In the genomic region with DNA sequence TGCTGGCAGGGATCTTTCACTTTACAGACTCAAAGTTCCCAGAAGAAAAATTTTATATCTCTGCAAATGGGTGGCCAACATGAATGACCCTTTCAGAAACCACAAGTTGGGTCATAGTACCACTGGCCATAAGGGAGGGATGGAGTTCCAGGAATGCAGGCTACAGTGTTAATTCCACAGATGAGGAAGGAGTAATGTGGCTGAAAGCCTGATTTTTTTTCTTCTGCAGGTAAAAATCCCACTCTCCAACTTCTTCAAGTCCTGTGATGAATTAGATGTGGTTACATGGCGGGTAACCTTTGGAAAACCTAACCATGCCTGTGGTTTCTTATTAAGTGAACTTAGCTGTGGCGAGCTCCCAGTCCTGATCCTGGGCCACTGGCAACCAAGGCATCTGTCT, we compare ENCODE assay signal across 29 cellular contexts.
"Had no signal": no experiment of that assay in that cellular context is flagged by ENCODE, and none has a peak within 500 bp of the region (broad histone marks: within the 10 kb centered on the region; RNA-seq: fewer than 3 reads in every experiment).

No MANE protein-coding gene starts in this region.

- H3K27me3 Mint-ChIP-seq: activated CD4-positive, alpha-beta T cell treated with anti-CD3 and anti-CD28 coated beads, Interleukin-2, amount 10 ng/mL, durations not matched to agents 7 days and 5 days; activated CD8-positive, alpha-beta memory T cell treated with anti-CD3 and anti-CD28 coated beads, Interleukin-2, amount 10 ng/mL, durations not matched to agents 7 days and 5 days; activated CD8-positive, alpha-beta T cell treated with anti-CD3 and anti-CD28 coated beads for 36 hours; activated naive CD8-positive, alpha-beta T cell treated with anti-CD3 and anti-CD28 coated beads, Interleukin-2, amount 50 U/mL, for 24 hours; effector memory CD8-positive, alpha-beta T cell; naive B cell; stimulated activated memory B cell treated with anti-CD40 and anti-IgM and Interleukin-4, amounts not matched to agents 10 μg/mL and 1 μg/mL and 100 μg/mL, for 72 hours had no signal

- H3K79me2 ChIP-seq: parathyroid adenoma had no signal

- H3K4me2 ChIP-seq: smooth muscle cell had no signal

- H3K9me3 Mint-ChIP-seq: activated CD8-positive, alpha-beta T cell treated with anti-CD3 and anti-CD28 coated beads for 36 hours; activated naive CD4-positive, alpha-beta T cell treated with anti-CD3 and anti-CD28 coated beads, Interleukin-2, amount 10 ng/mL, durations not matched to agents 7 days and 5 days; activated naive CD8-positive, alpha-beta T cell treated with anti-CD3 and anti-CD28 coated beads, Interleukin-2, amount 50 U/mL, for 24 hours; central memory CD8-positive, alpha-beta T cell; effector memory CD8-positive, alpha-beta T cell; naive B cell had no signal

- H3K36me3 ChIP-seq: breast epithelium, colonic mucosa, lower lobe of right lung, stomach, suprapubic skin, tibial nerve had no signal

- H3K9ac ChIP-seq: parathyroid adenoma had no signal

- H3K4me3 Mint-ChIP-seq: activated CD4-positive, alpha-beta T cell treated with anti-CD3 and anti-CD28 coated beads, Interleukin-2, amount 10 ng/mL, durations not matched to agents 7 days and 5 days; activated CD8-positive, alpha-beta memory T cell treated with anti-CD3 and anti-CD28 coated beads, Interleukin-2, amount 10 ng/mL, durations not matched to agents 7 days and 5 days; activated CD8-positive, alpha-beta T cell treated with anti-CD3 and anti-CD28 coated beads for 36 hours; activated naive CD4-positive, alpha-beta T cell treated with anti-CD3 and anti-CD28 coated beads, Interleukin-2, amount 10 ng/mL, durations not matched to agents 7 days and 5 days; activated naive CD8-positive, alpha-beta T cell treated with anti-CD3 and anti-CD28 coated beads, Interleukin-2, amount 50 U/mL, for 24 hours; central memory CD8-positive, alpha-beta T cell; effector memory CD8-positive, alpha-beta T cell; stimulated activated memory B cell treated with anti-CD40 and anti-IgM and Interleukin-4, amounts not matched to agents 10 μg/mL and 1 μg/mL and 100 μg/mL, for 72 hours had no signal

- FAIRE-seq: endothelial cell of umbilical vein, kidney, urothelium cell line had no signal

- H3K36me3 Mint-ChIP-seq: activated CD8-positive, alpha-beta memory T cell treated with anti-CD3 and anti-CD28 coated beads, Interleukin-2, amount 10 ng/mL, durations not matched to agents 7 days and 5 days; naive B cell; stimulated activated memory B cell treated with anti-CD40 and anti-IgM and Interleukin-4, amounts not matched to agents 10 μg/mL and 1 μg/mL and 100 μg/mL, for 72 hours had no signal

- H2AFZ ChIP-seq: parathyroid adenoma had no signal

- H3K4me3 ChIP-seq: breast epithelium, colonic mucosa, dorsolateral prefrontal cortex, lower lobe of right lung, right lobe of liver, smooth muscle cell, stomach, suprapubic skin, tibial nerve had no signal

- H3K27me3 ChIP-seq: breast epithelium, colonic mucosa, dorsolateral prefrontal cortex, right lobe of liver, stomach, suprapubic skin, tibial nerve had no signal

- H3K27ac Mint-ChIP-seq: activated CD4-positive, alpha-beta T cell treated with anti-CD3 and anti-CD28 coated beads, Interleukin-2, amount 10 ng/mL, durations not matched to agents 7 days and 5 days; activated CD8-positive, alpha-beta memory T cell treated with anti-CD3 and anti-CD28 coated beads, Interleukin-2, amount 10 ng/mL, durations not matched to agents 7 days and 5 days; activated CD8-positive, alpha-beta T cell treated with anti-CD3 and anti-CD28 coated beads for 36 hours; activated naive CD4-positive, alpha-beta T cell treated with anti-CD3 and anti-CD28 coated beads, Interleukin-2, amount 10 ng/mL, durations not matched to agents 7 days and 5 days; activated naive CD8-positive, alpha-beta T cell treated with anti-CD3 and anti-CD28 coated beads, Interleukin-2, amount 50 U/mL, for 24 hours; stimulated activated memory B cell treated with anti-CD40 and anti-IgM and Interleukin-4, amounts not matched to agents 10 μg/mL and 1 μg/mL and 100 μg/mL, for 72 hours had no signal

- H3K4me1 ChIP-seq: breast epithelium, colonic mucosa, lower lobe of right lung, parathyroid adenoma, right lobe of liver had no signal

- DNase-seq: activated CD4-positive, alpha-beta T cell treated with anti-CD3 and anti-CD28 coated beads, Interleukin-2, amount 10 ng/mL, durations not matched to agents 7 days and 5 days; activated CD8-positive, alpha-beta memory T cell treated with anti-CD3 and anti-CD28 coated beads, Interleukin-2, amount 10 ng/mL, durations not matched to agents 7 days and 5 days; activated CD8-positive, alpha-beta T cell treated with anti-CD3 and anti-CD28 coated beads for 36 hours; activated effector memory CD4-positive, alpha-beta T cell treated with anti-CD3 and anti-CD28 coated beads, Interleukin-2, amount 50 U/mL, for 16 hours; activated naive CD4-positive, alpha-beta T cell treated with anti-CD3 and anti-CD28 coated beads, Interleukin-2, amount 10 ng/mL, durations not matched to agents 7 days and 5 days; activated naive CD8-positive, alpha-beta T cell treated with anti-CD3 and anti-CD28 coated beads, Interleukin-2, amount 50 U/mL, for 24 hours; activated T-cell treated with anti-CD3 and anti-CD28 coated beads for 4 hours; anterior cingulate cortex; colonic mucosa; dorsolateral prefrontal cortex; effector memory CD8-positive, alpha-beta T cell; kidney; lower lobe of right lung; naive B cell; nucleus accumbens; right lobe of liver; stimulated activated CD4-positive, alpha-beta T cell treated with anti-CD3 and anti-CD28 coated beads, Interleukin-15, amount 100 ng/mL, for 24 hours; stomach; T-helper 1 cell; T-helper 9 cell had no signal

- H3K9me3 ChIP-seq: breast epithelium, colonic mucosa, lower lobe of right lung, right lobe of liver, stomach, suprapubic skin, tibial nerve had no signal

- H3K27ac ChIP-seq: breast epithelium, colonic mucosa, lower lobe of right lung, parathyroid adenoma, right lobe of liver, stomach, suprapubic skin, tibial nerve had no signal
